ENCODE assay signal across 8 cellular contexts in genomic region chr19:53991224-53992113, GRCh38. TPM values are rescaled to one million over a fixed set of nuclear protein-coding genes. Genes with fewer than 3 reads are reported as not detected.
DNase-seq lines count a peak whose midpoint lies in the region; TF ChIP-seq lines count a peak whose summit lies in the region.
"Had no signal": no experiment of that assay in that cellular context is flagged by ENCODE, and none has a peak within 500 bp of the region (broad histone marks: within the 10 kb centered on the region; RNA-seq: fewer than 3 reads in every experiment).

A gene with protein sequence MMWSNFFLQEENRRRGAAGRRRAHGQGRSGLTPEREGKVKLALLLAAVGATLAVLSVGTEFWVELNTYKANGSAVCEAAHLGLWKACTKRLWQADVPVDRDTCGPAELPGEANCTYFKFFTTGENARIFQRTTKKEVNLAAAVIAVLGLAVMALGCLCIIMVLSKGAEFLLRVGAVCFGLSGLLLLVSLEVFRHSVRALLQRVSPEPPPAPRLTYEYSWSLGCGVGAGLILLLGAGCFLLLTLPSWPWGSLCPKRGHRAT (plus strand): TSS chr19:53991637. CDS start chr19:53992878, 1,241 bp downstream.

- H2AFZ ChIP-seq in PC-9: peak within 1 kb of the TSS; percentile 86

- DNase-seq in H4 (ENCODE audit: low spot score): peak; percentile 55
- DNase-seq in PC-9: peak; percentile 72
- DNase-seq in glutamatergic neuron: peak; percentile 54
- DNase-seq in NCI-H2081 treated with DMSO at 0.1 percent for 48 hours (lab: John Stamatoyannopoulos, UW): no peak
- DNase-seq in DMS53 treated with DMSO at 0.1 percent for 48 hours (lab: John Stamatoyannopoulos, UW; ENCODE audit: unreplicated experiment): no peak
- no peak for DNase-seq in activated CD4-positive, alpha-beta T cell treated with anti-CD3 and anti-CD28 coated beads, Interleukin-2, amount 50 U/mL, for 48 hours

- no peaks in the 10 kb centered on the region for H4K20me1 ChIP-seq in PC-9 (ENCODE audit: insufficient read depth)

- peaks cover 10% of the 10 kb centered on the region for H3K27me3 Mint-ChIP-seq in glutamatergic neuron (ENCODE audit: unreplicated experiment)

- peaks cover 37% of the 10 kb centered on the region for H3K4me1 ChIP-seq in PC-9 (replicated peaks; ENCODE audit: insufficient read depth)
- H3K4me1 ChIP-seq in skeletal muscle satellite cell (ENCODE audit: control insufficient read depth, insufficient read depth, low read length): peaks cover 11% of the 10 kb centered on the region

- H3K9me3 Mint-ChIP-seq in glutamatergic neuron (ENCODE audit: unreplicated experiment): peaks cover 12% of the 10 kb centered on the region

- H3K9me2 ChIP-seq in PC-9 (ENCODE audit: insufficient read depth): no peaks in the 10 kb centered on the region

- intact Hi-C loops in PC-9 (cut with micrococcal nuclease; ENCODE audit: unreplicated experiment): no loop called here

- H3K27me3 ChIP-seq in PC-9 (ENCODE audit: insufficient read depth, low read depth) (no peaks in the 10 kb centered on the region), skeletal muscle satellite cell (ENCODE audit: control insufficient read depth, insufficient read depth, low read length) (peaks cover 30% of the 10 kb centered on the region)

- H3K27ac Mint-ChIP-seq in glutamatergic neuron (ENCODE audit: unreplicated experiment): no peak within 1 kb of the TSS

- TF ChIP-seq CTCF in PC-9 (conservative IDR thresholded peaks at IDR 0.05) (no peak), glutamatergic neuron (IDR thresholded peaks at IDR 0.05; ENCODE audit: partially characterized antibody, unreplicated experiment) (no peak)

- no peaks in the 10 kb centered on the region for H3K36me3 ChIP-seq in PC-9 (ENCODE audit: low read depth)
- no peaks in the 10 kb centered on the region for H3K36me3 ChIP-seq in skeletal muscle satellite cell (ENCODE audit: insufficient read depth, low read length)

- POLR2A ChIA-PET in PC-9 (lab: Charles Lee; ENCODE audit: unreplicated experiment): interaction anchor here (0.6 to 0.7 kb wide), 3 partner anchors 10 to 1675 kb away, joined by 5 to 6 read pairs (median 5); no protein-coding TSS in a partner anchor

- CTCF ChIA-PET in PC-9 (lab: Charles Lee): interaction anchor here (0.6 kb wide), 1 partner anchor 175 kb away, joined by 3 read pairs; no protein-coding TSS in a partner anchor

- H3K4me3 ChIP-seq in PC-9: peak within 1 kb of the TSS; percentile 94
- H3K4me3 ChIP-seq in skeletal muscle satellite cell (ENCODE audit: low read length): peak within 1 kb of the TSS; percentile 47

- peak within 1 kb of the TSS; percentile 99 for H3K4me2 ChIP-seq in PC-9
- H3K4me2 ChIP-seq in skeletal muscle satellite cell (ENCODE audit: low read length): peak within 1 kb of the TSS; percentile 49

- peaks cover 31% of the 10 kb centered on the region for H3K79me2 ChIP-seq in PC-9 (ENCODE audit: low read depth)

- peak within 1 kb of the TSS; percentile 69 for H3K27ac ChIP-seq in PC-9

- no peaks in the 10 kb centered on the region for H3K9me3 ChIP-seq in PC-9 (ENCODE audit: insufficient read depth, low read depth)
- no peaks in the 10 kb centered on the region for H3K9me3 ChIP-seq in skeletal muscle satellite cell (replicated peaks; ENCODE audit: low read length)

- H3K4me1 Mint-ChIP-seq in glutamatergic neuron (ENCODE audit: low read depth, unreplicated experiment): peaks cover 6% of the 10 kb centered on the region

- peaks cover 42% of the 10 kb centered on the region for H3F3A ChIP-seq in PC-9 (ENCODE audit: insufficient read depth, low read depth)

- peak within 1 kb of the TSS; percentile 70 for H3K4me3 Mint-ChIP-seq in glutamatergic neuron (ENCODE audit: unreplicated experiment)

- no peaks in the 10 kb centered on the region for H3K36me3 Mint-ChIP-seq in glutamatergic neuron (ENCODE audit: unreplicated experiment)

- BruUV-seq in PC-9 (replicated peaks; lab: Mats Ljungman, UMichigan): no TSS peak

- H3K9ac ChIP-seq in skeletal muscle satellite cell (ENCODE audit: low read depth, low read length): no peak within 1 kb of the TSS

RNA-seq across cellular contexts. Expression of the gene that starts here (rescaled TPM):
- total RNA-seq in H4 (2014; rRNA removed; shearing (Covaris generic)): 0.46 and 1.4 TPM in 2 replicates
- total RNA-seq in PC-9 (2021): 11.5 and 18.7 TPM in 2 replicates
- total RNA-seq in glutamatergic neuron (ENCODE audit: unreplicated experiment): 0.74 TPM
- 0.25 and 0.66 TPM in 2 replicates for total RNA-seq in skeletal muscle satellite cell (2012; rRNA removed)
- total RNA-seq: RPMI7951 had no signal

Comparison
In these comparisons a context has a peak if more than half of its experiments do, and no peak if none do; other contexts are left out.
1. Peak in DNase-seq in glutamatergic neuron; RNA of the gene not detected or under 1 TPM.
2. DNase-seq: peak in H4 (single experiment) and PC-9 (2 of 2); none in NCI-H2081 treated with DMSO at 0.1 percent for 48 hours (single experiment), DMS53 treated with DMSO at 0.1 percent for 48 hours (single experiment) and activated CD4-positive, alpha-beta T cell treated with anti-CD3 and anti-CD28 coated beads, Interleukin-2, amount 50 U/mL, for 48 hours (0 of 2).